ENCODE assay signal across 9 cellular contexts in genomic region chr20:32672982-32673727, GRCh38. TPM values are rescaled to one million over a fixed set of nuclear protein-coding genes. Genes with fewer than 3 reads are reported as not detected.
A peak's percentile ranks its signal among the peaks of the same experiment; 100 is the strongest.
DNase-seq lines count a peak whose midpoint lies in the region; ATAC-seq and TF ChIP-seq lines count a peak whose summit lies in the region.
"Had no signal": no experiment of that assay in that cellular context is flagged by ENCODE, and none has a peak within 500 bp of the region (broad histone marks: within the 10 kb centered on the region; RNA-seq: fewer than 3 reads in every experiment).

No MANE protein-coding gene starts in this region.

- H3K4me3 Mint-ChIP-seq in WTC11, result no peak overlapping the region

- peaks cover 42% of the 10 kb centered on the region for H3K4me1 Mint-ChIP-seq in WTC11

- peak overlapping the region; percentile 61 for H3K27ac Mint-ChIP-seq in WTC11

- POLR2A ChIA-PET in WTC11 (lab: Charles Lee), result interaction anchor here (1.0 kb wide), 2 partner anchors 105 to 139 kb away, joined by 3 read pairs; no protein-coding TSS in a partner anchor

- H3K27me3 ChIP-seq in lung (ENCODE audit: control insufficient read depth, insufficient read depth) (no peaks in the 10 kb centered on the region), thyroid gland (no peaks in the 10 kb centered on the region)

- TF ChIP-seq CTCF in WTC11 (IDR thresholded peaks at IDR 0.05), result no peak
- no peak for TF ChIP-seq CTCF in lung (IDR thresholded peaks at IDR 0.05; ENCODE audit: control extremely low read depth, extremely low read depth)
- TF ChIP-seq CTCF in thyroid gland (IDR thresholded peaks at IDR 0.05), result no peak

- H3K9me3 ChIP-seq in lung (ENCODE audit: control insufficient read depth in 2 of 2, insufficient read depth in 1 of 2, low read length in 1 of 2), result no peaks in the 10 kb centered on the region
- no peaks in the 10 kb centered on the region for H3K9me3 ChIP-seq in thyroid gland

- no peak for TF ChIP-seq POLR2A in thyroid gland (IDR thresholded peaks at IDR 0.05)

- H3K4me3 ChIP-seq in lung (no peak overlapping the region), thyroid gland (replicated peaks in 1 of 3) (no peak overlapping the region)

- H3K27ac ChIP-seq in lung (ENCODE audit: low read depth in 1 of 2, low read length in 1 of 2) (no peak overlapping the region), thyroid gland (no peak overlapping the region)

- intact Hi-C loops in thyroid gland (cut with DNase I), result loop anchor here (2.0 kb wide), 1 partner anchor 106 kb away; no protein-coding TSS in a partner anchor

- H3K4me1 ChIP-seq in lung (ENCODE audit: control insufficient read depth in 2 of 2, insufficient read depth in 2 of 2, low read length in 2 of 2), result no peaks in the 10 kb centered on the region
- no peaks in the 10 kb centered on the region for H3K4me1 ChIP-seq in thyroid gland

- CTCF ChIA-PET in WTC11 (lab: Charles Lee), result interaction anchor here (0.5 to 5.9 kb wide), 34 partner anchors 8 to 273 kb away, joined by 3 to 138 read pairs (median 3); partner anchors contain the start of genes COMMD7, DNMT3B and EFCAB8

- H3K36me3 Mint-ChIP-seq in WTC11, result no peaks in the 10 kb centered on the region

- 27 to 55% methylated on average over 18 of the region's 18 CpGs for WGBS in lung, 2 donors
- WGBS in thyroid gland, 2 donors, result 66 to 67% methylated on average over 12 to 15 of the region's 18 CpGs

- no peaks in the 10 kb centered on the region for H3K36me3 ChIP-seq in lung (ENCODE audit: control insufficient read depth in 2 of 2, insufficient read depth in 2 of 2, low read length in 2 of 2)
- H3K36me3 ChIP-seq in thyroid gland, result no peaks in the 10 kb centered on the region

- DNase-seq in activated gamma-delta T cell treated with Interleukin-2 at 50 U/mL for 16 hours, result peak; percentile 30
- no peak for DNase-seq in activated gamma-delta T cell (lab: John Stamatoyannopoulos, UW)
- peak; percentile 38 for DNase-seq in WTC11 (ENCODE audit: low spot score)
- DNase-seq in lung (ENCODE audit: low spot score), result no peak
- DNase-seq in thyroid gland, result no peak
- DNase-seq in T-helper 9 cell, result no peak
- DNase-seq in retina, result no peak

- H3K27me3 Mint-ChIP-seq in WTC11 (ENCODE audit: low read depth), result no peaks in the 10 kb centered on the region

- ATAC-seq in HG03342 (IDR thresholded peaks at IDR 0.05; ENCODE audit: unreplicated experiment) (peak; percentile 47), WTC11 (peak; percentile 67), lung (ENCODE audit: insufficient read depth, low FRiP score) (peak; percentile 10)

- H3K9me3 Mint-ChIP-seq in WTC11, result no peaks in the 10 kb centered on the region

TF ChIP-seq in WTC11, 78 proteins besides CTCF, POLR2A, EP300 and RAD21:
- TF ChIP-seq MYBL2 (CRISPR knock-in tag; IDR thresholded peaks at IDR 0.05), result no peak
- TF ChIP-seq FOXP1 (CRISPR knock-in tag; IDR thresholded peaks at IDR 0.05; ENCODE audit: borderline replicate concordance), result 0 out of 2 replicates have a peak, but pooled peaks have one; percentile 49
- TF ChIP-seq TEAD4 (CRISPR knock-in tag; IDR thresholded peaks at IDR 0.05), result no peak
- no peak for TF ChIP-seq SMAD4 (CRISPR knock-in tag; IDR thresholded peaks at IDR 0.05)

RNA-seq across cellular contexts. Expression of gene C20orf203, which starts 0.6 kb away (rescaled TPM):
- total RNA-seq in WTC11 (2021) (0.07 to 0.34 TPM (median 0.15 TPM) in 3 replicates), lung (under 1 TPM; 0.06 to 0.17 TPM), thyroid gland (under 1 TPM in 2 of 4 donors, not detected in 2; 0.13 to 0.67 TPM)
- polyA plus RNA-seq in lung, result under 1 TPM in 1 of 2 donors, not detected in 1; 0.16 TPM
- total RNA-seq: Daoy had no signal

Comparison
In these comparisons a context has a peak if more than half of its experiments do, and no peak if none do; other contexts are left out.
1. DNase-seq: peak in activated gamma-delta T cell treated with Interleukin-2 at 50 U/mL for 16 hours (single experiment) and WTC11 (single experiment); none in activated gamma-delta T cell (single experiment), lung (single experiment), thyroid gland (0 of 2), T-helper 9 cell (single experiment) and retina (single experiment).
2. ATAC-seq: peak in every context shown above with its lines; median percentile 67 in WTC11; 47 in HG03342; 10 in lung.